ENCODE assay signal across 20 cellular contexts in genomic region chr21:42582422-42583149, GRCh38.
"Had no signal": no experiment of that assay in that cellular context is flagged by ENCODE, and none has a peak within 500 bp of the region (broad histone marks: within the 10 kb centered on the region; RNA-seq: fewer than 3 reads in every experiment).

No MANE protein-coding gene starts in this region.

- H3K9me3 ChIP-seq: adrenal gland, breast epithelium, heart left ventricle, sigmoid colon had no signal

- H3K4me3 ChIP-seq: adrenal gland, breast epithelium, gastroesophageal sphincter, heart left ventricle, sigmoid colon had no signal

- H3K9ac ChIP-seq: parathyroid adenoma had no signal

- DNase-seq: activated CD4-positive, alpha-beta T cell treated with anti-CD3 and anti-CD28 coated beads for 1 hour; activated CD4-positive, alpha-beta T cell treated with anti-CD3 and anti-CD28 coated beads, Interleukin-2, amount 50 U/mL, for 48 hours; activated T-cell treated with anti-CD3 and anti-CD28 coated beads for 4 hours; cerebellar nuclear complex; effector CD4-positive, alpha-beta T cell; immature natural killer cell; kidney glomerular epithelial cell; left ventricle myocardium superior; naive thymus-derived CD4-positive, alpha-beta T cell; sigmoid colon; stimulated activated CD4-positive, alpha-beta T cell treated with anti-CD3 and anti-CD28 coated beads, Interleukin-4, amount 100 ng/mL, for 24 hours; stimulated activated naive CD4-positive, alpha-beta T cell; WERI-Rb-1 had no signal

- FAIRE-seq: astrocyte had no signal

- H3K27me3 ChIP-seq: adrenal gland, breast epithelium, gastroesophageal sphincter, heart left ventricle, sigmoid colon had no signal

- H3K79me2 ChIP-seq: parathyroid adenoma had no signal

- H2AFZ ChIP-seq: parathyroid adenoma had no signal

- H3K4me1 ChIP-seq: adrenal gland, breast epithelium, gastroesophageal sphincter, sigmoid colon had no signal

- H3K27ac ChIP-seq: adrenal gland, breast epithelium, gastroesophageal sphincter, heart left ventricle, parathyroid adenoma, sigmoid colon, WERI-Rb-1 had no signal

- H3K36me3 ChIP-seq: adrenal gland, breast epithelium, sigmoid colon, WERI-Rb-1 had no signal

- ATAC-seq: gastroesophageal sphincter; heart left ventricle; left ventricle myocardium superior; naive thymus-derived CD4-positive, alpha-beta T cell; T-cell had no signal
